In the genomic region with DNA sequence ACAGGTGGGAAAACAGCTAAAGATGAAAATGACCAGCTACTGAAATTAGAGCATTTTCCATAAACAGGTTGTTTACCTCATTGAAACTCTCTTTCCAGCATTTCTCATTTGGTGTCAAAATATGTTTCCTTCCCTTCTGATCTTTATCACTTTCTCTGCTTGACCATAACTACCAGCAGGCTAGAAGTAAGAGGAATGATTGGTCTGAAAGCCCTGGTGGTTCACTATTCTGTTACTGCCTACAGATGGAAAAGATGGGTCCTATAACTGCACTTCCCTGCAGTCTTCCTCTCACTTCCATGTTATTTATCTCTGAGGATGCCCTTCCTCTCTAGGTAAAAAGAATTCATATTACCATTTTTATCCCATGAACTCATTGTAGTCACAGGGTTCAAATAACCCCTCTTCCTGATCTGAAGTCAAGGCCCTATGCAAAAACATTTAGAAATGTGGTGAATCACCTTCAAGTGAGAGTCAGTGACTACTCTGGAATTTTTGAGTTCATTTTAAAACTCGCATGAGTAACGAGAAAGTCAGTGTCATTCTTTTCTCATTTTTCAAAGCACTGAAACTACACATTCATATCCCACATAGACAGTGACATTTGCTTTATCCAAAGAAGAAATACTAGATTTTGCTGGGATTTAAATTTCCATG, we compare ENCODE assay signal across 10 cellular contexts. TPM values are rescaled to one million over a fixed set of nuclear protein-coding genes. Genes with fewer than 3 reads are reported as not detected.
DNase-seq lines count a peak whose midpoint lies in the region; ATAC-seq and TF ChIP-seq lines count a peak whose summit lies in the region.
"Had no signal": no experiment of that assay in that cellular context is flagged by ENCODE, and none has a peak within 500 bp of the region (broad histone marks: within the 10 kb centered on the region; RNA-seq: fewer than 3 reads in every experiment).

No MANE protein-coding gene starts in this region.

- peak overlapping the region; percentile 74 for H3K4me3 ChIP-seq in ACC112 (ENCODE audit: low read depth, low read length)
- no peak overlapping the region for H3K4me3 ChIP-seq in brain microvascular endothelial cell (ENCODE audit: low read depth, low read length)
- H3K4me3 ChIP-seq in PC-9: no peak overlapping the region

- H3K27ac Mint-ChIP-seq in HFFc6: peak overlapping the region; percentile 90
- H3K27ac Mint-ChIP-seq: activated B cell treated with CpG ODN at 0.5 μM for 24 hours had no signal

- H3K9me3 ChIP-seq in PC-9 (ENCODE audit: insufficient read depth, low read depth): no peaks in the 10 kb centered on the region

- POLR2A ChIA-PET in PC-9 (lab: Charles Lee; ENCODE audit: unreplicated experiment): no interaction called here

- H3K27me3 ChIP-seq in ACC112 (ENCODE audit: insufficient read depth, low read length) (no peaks in the 10 kb centered on the region), brain microvascular endothelial cell (replicated peaks) (no peaks in the 10 kb centered on the region), PC-9 (ENCODE audit: insufficient read depth, low read depth) (no peaks in the 10 kb centered on the region)

- H3K79me2 ChIP-seq in ACC112 (ENCODE audit: control insufficient read depth, insufficient read depth, low read length, unreplicated experiment) (no peaks in the 10 kb centered on the region), PC-9 (ENCODE audit: low read depth) (no peaks in the 10 kb centered on the region)

- H4K20me1 ChIP-seq in PC-9 (ENCODE audit: insufficient read depth): no peaks in the 10 kb centered on the region; the same call in 1 of the 2 replicates

- peaks cover 70% of the 10 kb centered on the region for H3K4me1 Mint-ChIP-seq in HFFc6 (ENCODE audit: low read depth)
- H3K4me1 Mint-ChIP-seq: activated B cell treated with CpG ODN at 0.5 μM for 24 hours had no signal

- no peaks in the 10 kb centered on the region for H3F3A ChIP-seq in PC-9 (ENCODE audit: insufficient read depth, low read depth)

- no peak overlapping the region for H3K4me2 ChIP-seq in PC-9

- no peak for TF ChIP-seq CTCF in HFFc6 (IDR thresholded peaks at IDR 0.05)
- TF ChIP-seq CTCF in brain microvascular endothelial cell (IDR thresholded peaks at IDR 0.05; ENCODE audit: low read depth, low read length, missing control alignments): no peak
- TF ChIP-seq CTCF in PC-9 (conservative IDR thresholded peaks at IDR 0.05): no peak

- in situ Hi-C loops in brain microvascular endothelial cell (cut with HindIII; ENCODE audit: low pct_ligation_motif_present, low sequenced_read_pairs): no loop called here

- no peaks in the 10 kb centered on the region for H3K9me2 ChIP-seq in PC-9 (ENCODE audit: insufficient read depth)

- intact Hi-C loops in PC-9 (cut with micrococcal nuclease; ENCODE audit: unreplicated experiment): loop anchor here (1.0 kb wide), 1 partner anchor 18 kb away; no protein-coding TSS in a partner anchor

- H3K27me3 Mint-ChIP-seq in HFFc6 (ENCODE audit: insufficient read depth): no peaks in the 10 kb centered on the region

- CTCF ChIA-PET in PC-9 (lab: Charles Lee): no interaction called here

- no peak for ATAC-seq in HG02571 (IDR thresholded peaks at IDR 0.05; ENCODE audit: unreplicated experiment)

- H3K36me3 Mint-ChIP-seq in HFFc6 (ENCODE audit: low read depth): peaks cover 14% of the 10 kb centered on the region

- BruUV-seq in PC-9 (replicated peaks; lab: Mats Ljungman, UMichigan): no TSS peak

- H3K27ac ChIP-seq in ACC112 (ENCODE audit: low read depth, low read length) (peak overlapping the region; percentile 98), brain microvascular endothelial cell (peak overlapping the region; percentile 93), PC-9 (no peak overlapping the region)

- peaks cover 44% of the 10 kb centered on the region for H3K4me1 ChIP-seq in ACC112 (ENCODE audit: control insufficient read depth, insufficient read depth, low read length, unreplicated experiment)
- H3K4me1 ChIP-seq in PC-9 (replicated peaks; ENCODE audit: insufficient read depth): no peaks in the 10 kb centered on the region

- H3K4me3 Mint-ChIP-seq in HFFc6: peak overlapping the region; percentile 87
- H3K4me3 Mint-ChIP-seq: activated B cell treated with CpG ODN at 0.5 μM for 24 hours had no signal

- DNase-seq in HFFc6: peak; percentile 87
- DNase-seq in brain microvascular endothelial cell: peak; percentile 74
- DNase-seq in lung microvascular endothelial cell (ENCODE audit: low read depth in 2 of 2): peak; percentile 29 to 85
- no peak for DNase-seq in T-helper 9 cell
- no peak for DNase-seq in activated CD8-positive, alpha-beta memory T cell treated with anti-CD3 and anti-CD28 coated beads, Interleukin-2, amount 50 U/mL, for 4 hours
- DNase-seq in PC-9: no peak
- DNase-seq: activated B cell treated with CpG ODN at 0.5 μM for 24 hours, NCI-H1694 had no signal

- H3K9me3 Mint-ChIP-seq in HFFc6: peaks cover 6% of the 10 kb centered on the region
- H3K9me3 Mint-ChIP-seq: activated B cell treated with CpG ODN at 0.5 μM for 24 hours had no signal

- peak overlapping the region; percentile 86 for H2AFZ ChIP-seq in ACC112 (ENCODE audit: low read length, unreplicated experiment)
- H2AFZ ChIP-seq in PC-9: no peak overlapping the region

- H3K36me3 ChIP-seq in ACC112 (ENCODE audit: insufficient read depth, low read length): no peaks in the 10 kb centered on the region
- no peaks in the 10 kb centered on the region for H3K36me3 ChIP-seq in brain microvascular endothelial cell (replicated peaks)
- H3K36me3 ChIP-seq in PC-9 (ENCODE audit: low read depth): no peaks in the 10 kb centered on the region

RNA-seq across cellular contexts. Expression of a gene that starts 51.6 kb away (rescaled TPM):
- total RNA-seq in HFFc6 (2021; fragmentation: NEBNext Ultra II Directional; extraction: Animal tissue kit (Norgen Biotek cat#: 25700)): under 1 TPM in 5 of 6 experiments, not detected in 1; 0.10 to 0.28 (median 0.16) TPM
- total RNA-seq in lung microvascular endothelial cell (not detected in 2 replicates), PC-9 (2021) (not detected in 2 replicates)
- total RNA-seq: activated B cell treated with CpG ODN at 0.5 μM for 24 hours had no signal

Comparison
In these comparisons a context has a peak if more than half of its experiments do, and no peak if none do; other contexts are left out.
1. DNase-seq: peak in HFFc6 (single experiment), brain microvascular endothelial cell (single experiment) and lung microvascular endothelial cell (2 of 2); none in T-helper 9 cell (single experiment), activated CD8-positive, alpha-beta memory T cell treated with anti-CD3 and anti-CD28 coated beads, Interleukin-2, amount 50 U/mL, for 4 hours (single experiment) and PC-9 (0 of 2).